In genomic region chr10:17123062-17123661, GRCh38 we compare ENCODE assay signal across 15 cellular contexts. TPM values are rescaled to one million over a fixed set of nuclear protein-coding genes. Genes with fewer than 3 reads are reported as not detected.
DNase-seq lines count a peak whose midpoint lies in the region; ATAC-seq and TF ChIP-seq lines count a peak whose summit lies in the region.
"Had no signal": no experiment of that assay in that cellular context is flagged by ENCODE, and none has a peak within 500 bp of the region (broad histone marks: within the 10 kb centered on the region; RNA-seq: fewer than 3 reads in every experiment).

No MANE protein-coding gene starts in this region.

- dilution Hi-C loops in IMR-90 (cut with HindIII; ENCODE audit: low sequenced_read_pairs, unreplicated experiment): no loop called here
- dilution Hi-C loops in mammary epithelial cell (cut with HindIII; ENCODE audit: low sequenced_read_pairs): no loop called here

- 0 out of 4 replicates have a peak, but pooled peaks cover 0 to 2% of the 10 kb centered on the region in 2 experiments for H3K79me1 ChIP-seq in IMR-90 (ENCODE audit: low read depth in 1 of 2, low read length in 2 of 2)

- no peak overlapping the region for H2BK120ac ChIP-seq in IMR-90 (ENCODE audit: low read depth, low read length)

- H3K9me1 ChIP-seq in IMR-90 (ENCODE audit: insufficient read depth, low read length): peaks cover 7% of the 10 kb centered on the region; the same call in 1 of the 2 replicates

- no peaks in the 10 kb centered on the region for H3K79me2 ChIP-seq in mammary epithelial cell (ENCODE audit: insufficient read depth, low read length)

- no peak overlapping the region; the same call in 1 of the 2 replicates for H3K4ac ChIP-seq in IMR-90 (ENCODE audit: low read depth, low read length)

- H2BK20ac ChIP-seq in IMR-90 (ENCODE audit: low read depth, low read length): no peak overlapping the region

- no peak overlapping the region for H2AK5ac ChIP-seq in IMR-90 (ENCODE audit: low read depth, low read length)

- 0 out of 2 replicates have a peak, but pooled peaks have one; percentile 15 for TF ChIP-seq RAD21 in IMR-90 (IDR thresholded peaks at IDR 0.05; ENCODE audit: low read length)

- H3K4me1 ChIP-seq in IMR-90 (ENCODE audit: control insufficient read depth, insufficient read depth, low read length) (peaks cover 6% of the 10 kb centered on the region), mammary epithelial cell (ENCODE audit: insufficient read depth, low read length) (peaks cover 10% of the 10 kb centered on the region)

- no peak overlapping the region for H4K91ac ChIP-seq in IMR-90 (ENCODE audit: insufficient read depth, low read depth, low read length)

- no peak overlapping the region for H3K18ac ChIP-seq in IMR-90 (ENCODE audit: low read depth, low read length)

- WGBS in IMR-90 (ENCODE audit: extremely low coverage in 2 of 2, insufficient read length in 1 of 2), 2 experiments: no CpG with 5 or more reads among the region's 1 CpG
- 42% methylated on average over 1 of the region's 1 CpG for WGBS in mammary epithelial cell (ENCODE audit: low coverage, missing lambda C conversion rate)

- CTCF ChIA-PET in IMR-90 (lab: Yijun Ruan, JAX) (interaction anchor here (0.7 kb wide), 1 partner anchor 10 kb away, joined by 6 read pairs; no protein-coding TSS in a partner anchor), mammary epithelial cell (lab: Charles Lee; ENCODE audit: low non-redundant PET) (no interaction called here)

- no peaks in the 10 kb centered on the region for H3K9me3 ChIP-seq in IMR-90 (ENCODE audit: control insufficient read depth, insufficient read depth, low read length)
- H3K9me3 ChIP-seq in mammary epithelial cell (replicated peaks; ENCODE audit: insufficient read depth, low read length): no peaks in the 10 kb centered on the region

- H3K36me3 ChIP-seq in IMR-90 (ENCODE audit: control insufficient read depth, insufficient read depth, low read length) (no peaks in the 10 kb centered on the region), mammary epithelial cell (ENCODE audit: insufficient read depth, low read length) (no peaks in the 10 kb centered on the region)

- intact Hi-C loops in IMR-90 (cut with micrococcal nuclease): loop anchor here (5.0 kb wide), 1 partner anchor 266 kb away; no protein-coding TSS in a partner anchor
- intact Hi-C loops in mammary epithelial cell (cut with micrococcal nuclease): no loop called here

- ATAC-seq in IMR-90 (ENCODE audit: low read depth): peak; percentile 89
- ATAC-seq in GM18870 (IDR thresholded peaks at IDR 0.05; ENCODE audit: unreplicated experiment): no peak
- ATAC-seq in HG03108 (IDR thresholded peaks at IDR 0.05; ENCODE audit: unreplicated experiment): no peak
- no peak for ATAC-seq in GM21619 (IDR thresholded peaks at IDR 0.05; ENCODE audit: unreplicated experiment)
- ATAC-seq: activated CD8-positive, alpha-beta memory T cell treated with anti-CD3 and anti-CD28 coated beads, Interleukin-2, amount 10 ng/mL, durations not matched to agents 7 days and 5 days; activated naive CD8-positive, alpha-beta T cell treated with anti-CD3 and anti-CD28 coated beads, Interleukin-2, amount 50 U/mL, for 24 hours; natural killer cell treated with Interleukin-12 subunit alpha and Interleukin-12 subunit beta and Interleukin-15 and Interleukin-18, amount 100 ng/mL, for 72 hours had no signal

- H3K27ac ChIP-seq in IMR-90 (ENCODE audit: insufficient read depth, low read length) (no peak overlapping the region), mammary epithelial cell (ENCODE audit: insufficient read depth, low read depth, low read length) (no peak overlapping the region)

- H3K4me2 ChIP-seq in IMR-90 (ENCODE audit: low read depth, low read length) (peak overlapping the region; percentile 52; the same call in 1 of the 2 replicates), mammary epithelial cell (ENCODE audit: insufficient read depth, low read depth, low read length) (peak overlapping the region; percentile 0)

- H3K23ac ChIP-seq in IMR-90 (ENCODE audit: low read depth, low read length): no peak overlapping the region

- H3K9ac ChIP-seq in IMR-90 (ENCODE audit: low read depth, low read length) (no peak overlapping the region), mammary epithelial cell (ENCODE audit: insufficient read depth, low read length) (no peak overlapping the region)

- no peaks in the 10 kb centered on the region for H3K27me3 ChIP-seq in IMR-90 (ENCODE audit: control insufficient read depth, insufficient read depth, low read length)
- no peaks in the 10 kb centered on the region for H3K27me3 ChIP-seq in mammary epithelial cell (ENCODE audit: insufficient read depth, low read length)

- H4K20me1 ChIP-seq in IMR-90 (ENCODE audit: insufficient read depth, low read length) (no peaks in the 10 kb centered on the region; the same call in 1 of the 2 replicates), mammary epithelial cell (ENCODE audit: insufficient read depth, low read length) (no peaks in the 10 kb centered on the region)

- no peak overlapping the region for H4K5ac ChIP-seq in IMR-90 (ENCODE audit: low read depth, low read length)

- no TSS peak for BruUV-seq in IMR-90 (replicated peaks; lab: Mats Ljungman, UMichigan)
- BruUV-seq in mammary epithelial cell (replicated peaks; lab: Mats Ljungman, UMichigan): no TSS peak

- POLR2A ChIA-PET in IMR-90 (lab: Charles Lee; ENCODE audit: unreplicated experiment): no interaction called here

- TF ChIP-seq POLR2A in IMR-90 (IDR thresholded peaks at IDR 0.05; ENCODE audit: low read depth, low read length): no peak

- DNase-seq in AG10803 (ENCODE audit: low read depth) (peak; percentile 79), IMR-90 (peak; percentile 86), mammary epithelial cell (peak; percentile 64), kidney glomerular epithelial cell (lab: John Stamatoyannopoulos, UW) (peak; percentile 30), GM19240 (ENCODE audit: insufficient read length, low spot score) (no peak)
- DNase-seq: activated CD8-positive, alpha-beta memory T cell treated with anti-CD3 and anti-CD28 coated beads, Interleukin-2, amount 10 ng/mL, durations not matched to agents 7 days and 5 days; activated naive CD8-positive, alpha-beta T cell treated with anti-CD3 and anti-CD28 coated beads, Interleukin-2, amount 50 U/mL, for 24 hours; C1 segment of cervical spinal cord; kidney; NCI-H2171 treated with DMSO at 0.1 percent for 48 hours; T1000 had no signal

- peak overlapping the region; percentile 70 for H2BK5ac ChIP-seq in IMR-90 (ENCODE audit: low read depth, low read length, poor library complexity, severe bottlenecking)

- no peak overlapping the region for H3K56ac ChIP-seq in IMR-90 (ENCODE audit: extremely low read depth, insufficient read depth, low read length)

- H2AK9ac ChIP-seq in IMR-90 (replicated peaks; ENCODE audit: low read depth, low read length, poor library complexity): no peak overlapping the region

- H2BK15ac ChIP-seq in IMR-90 (ENCODE audit: low read depth, low read length): no peak overlapping the region

- no peak overlapping the region for H3K4me3 ChIP-seq in AG10803 (ENCODE audit: low read length)
- no peak overlapping the region for H3K4me3 ChIP-seq in IMR-90 (ENCODE audit: insufficient read depth, low read depth, low read length)
- H3K4me3 ChIP-seq in mammary epithelial cell (replicated peaks in 1 of 3; ENCODE audit: insufficient read depth in 1 of 3, low read depth in 2 of 3, low read length in 3 of 3): no peak overlapping the region

- H3K14ac ChIP-seq in IMR-90 (replicated peaks; ENCODE audit: low read depth, low read length): no peak overlapping the region

- no peak overlapping the region for H4K8ac ChIP-seq in IMR-90 (ENCODE audit: low read depth in 2 of 2, low read length in 2 of 2)

- no peak overlapping the region for H2AFZ ChIP-seq in IMR-90 (replicated peaks; ENCODE audit: low read length, poor library complexity)
- H2AFZ ChIP-seq in mammary epithelial cell (ENCODE audit: low read depth, low read length): no peak overlapping the region

- in situ Hi-C loops in IMR-90 (cut with MboI; ENCODE audit: low sequenced_read_pairs) (no loop called here), mammary epithelial cell (cut with MboI; ENCODE audit: low sequenced_read_pairs in 2 of 2) (no loop called here)

- TF ChIP-seq CTCF in AG10803 (conservative IDR thresholded peaks at IDR 0.05; ENCODE audit: low read length) (no peak), IMR-90 (conservative IDR thresholded peaks at IDR 0.05; ENCODE audit: low read depth, low read length) (no peak), mammary epithelial cell (conservative IDR thresholded peaks at IDR 0.05 in 1 of 2, IDR thresholded peaks at IDR 0.05 in 1 of 2; ENCODE audit: extremely low read depth in 1 of 2, insufficient read depth in 1 of 2, low read depth in 1 of 2, low read length in 2 of 2) (no peak)

TF ChIP-seq in IMR-90, 13 proteins besides CTCF, POLR2A, EP300 and RAD21:
- TF ChIP-seq NFE2L2 (IDR thresholded peaks at IDR 0.05; ENCODE audit: low read depth, low read length): no peak
- TF ChIP-seq MAZ (IDR thresholded peaks at IDR 0.05; ENCODE audit: borderline replicate concordance, low read depth, low read length): no peak
- TF ChIP-seq BHLHE40 (IDR thresholded peaks at IDR 0.05; ENCODE audit: low read depth, low read length): peak; percentile 42; the same call in 1 of the 2 replicates
- TF ChIP-seq SMC3 (IDR thresholded peaks at IDR 0.05; ENCODE audit: low read depth, low read length): no peak
- no peak for TF ChIP-seq CEBPB (IDR thresholded peaks at IDR 0.05; ENCODE audit: low read depth, low read length)
- no peak for TF ChIP-seq MAFK (IDR thresholded peaks at IDR 0.05; ENCODE audit: low read depth, low read length)
- TF ChIP-seq FOS (IDR thresholded peaks at IDR 0.05; ENCODE audit: low read depth, low read length): peak; percentile 75

RNA-seq across cellular contexts. Expression of gene CUBN, which starts 6.4 kb away (rescaled TPM):
- 0.54 and 0.83 TPM in 2 replicates for total RNA-seq in IMR-90 (2012; rRNA removed)
- 0.10 and 0.19 TPM in 2 replicates for polyA plus RNA-seq in IMR-90 (2012; rRNA removed)
- polyA plus RNA-seq in IMR-90 (2012; cell fraction: cytosol; rRNA removed): 0.02 and 0.08 TPM in 2 replicates
- 0.21 and 1.1 TPM in 2 replicates for polyA plus RNA-seq in IMR-90 (2012; cell fraction: nucleus; rRNA removed; ENCODE audit: low replicate concordance)
- total RNA-seq in mammary epithelial cell: under 1 TPM; 0.28 to 0.67 TPM
- polyA plus RNA-seq in mammary epithelial cell: 0.06 TPM
- polyA minus RNA-seq in mammary epithelial cell: 0.36 TPM
